8 cellular contexts compared by ENCODE assay signal in genomic region chr22:36757608-36758220, GRCh38. TPM values are rescaled to one million over a fixed set of nuclear protein-coding genes. Genes with fewer than 3 reads are reported as not detected.
A peak's percentile ranks its signal among the peaks of the same experiment; 100 is the strongest.
DNase-seq lines count a peak whose midpoint lies in the region; ATAC-seq, FAIRE-seq and TF ChIP-seq lines count a peak whose summit lies in the region.

No MANE protein-coding gene starts in this region.

- peak; percentile 42 for FAIRE-seq in urothelium cell line (lab: Jason Lieb, UNC)

- H3K27me3 ChIP-seq in prostate gland (replicated peaks; ENCODE audit: insufficient read depth), result peaks cover 3% of the 10 kb centered on the region

- H3K36me3 ChIP-seq in prostate gland, result no peaks in the 10 kb centered on the region

- H3K4me1 ChIP-seq in prostate gland (replicated peaks), result no peaks in the 10 kb centered on the region

- ATAC-seq in HG02870 (IDR thresholded peaks at IDR 0.05; ENCODE audit: unreplicated experiment), result no peak

- H3K9me3 ChIP-seq in prostate gland, result no peaks in the 10 kb centered on the region

- intact Hi-C loops in head of caudate nucleus (cut with DNase I), result no loop called here
- intact Hi-C loops in prostate gland (cut with DNase I), result no loop called here

- H3K4me3 ChIP-seq in prostate gland, result no peak overlapping the region

- TF ChIP-seq POLR2A in prostate gland (IDR thresholded peaks at IDR 0.05), result no peak

- peak; percentile 49 to 76 (median 60) for TF ChIP-seq CTCF in prostate gland (IDR thresholded peaks at IDR 0.05)

- 62% methylated on average over 19 of the region's 19 CpGs for WGBS in prostate gland

- DNase-seq in COLO829 (ENCODE audit: low spot score) (peak; percentile 56), HuH-7 (ENCODE audit: low spot score) (peak; percentile 83), SK-MEL-5 (ENCODE audit: low read depth, low spot score) (peak; percentile 86), head of caudate nucleus (peak; percentile 60 to 92 (median 83)), prostate gland (ENCODE audit: low spot score) (peak; percentile 72), urothelium cell line (ENCODE audit: low spot score) (peak; percentile 81)
- DNase-seq in activated naive CD4-positive, alpha-beta T cell (lab: John Stamatoyannopoulos, UW), result peak; percentile 30 to 66 (median 54)

- in situ Hi-C loops in SK-MEL-5 (cut with HindIII; ENCODE audit: low pct_unique_long_range_greater_than_20kb, low sequenced_read_pairs), result no loop called here

- no peak overlapping the region for H3K27ac ChIP-seq in prostate gland

RNA-seq across cellular contexts. Expression of gene IFT27, which starts 18.2 kb away (rescaled TPM):
- total RNA-seq in SK-MEL-5 (2014; rRNA removed; shearing (Covaris generic)), result 18.9 and 20.2 TPM in 2 replicates
- 12.9 TPM in 2 replicates for polyA plus RNA-seq in SK-MEL-5 (2015; cell fraction: cytosol; rRNA removed)
- polyA plus RNA-seq in SK-MEL-5 (2015; cell fraction: nucleus; rRNA removed), result 66.3 and 69.4 TPM in 2 replicates
- total RNA-seq in prostate gland, result 10 to 100 TPM; 16.5 to 26.4 TPM

RNA-seq across cellular contexts. Expression of gene CACNG2, which starts 54.2 kb away (rescaled TPM):
- not detected in 2 replicates for total RNA-seq in SK-MEL-5 (2014; rRNA removed; shearing (Covaris generic))
- not detected in 2 replicates for polyA plus RNA-seq in SK-MEL-5 (2015; cell fraction: cytosol; rRNA removed)
- not detected in 2 replicates for polyA plus RNA-seq in SK-MEL-5 (2015; cell fraction: nucleus; rRNA removed)
- not detected for total RNA-seq in prostate gland

RNA-seq across cellular contexts. Expression of gene PVALB, which starts 59.1 kb away (rescaled TPM):
- not detected in 2 replicates for total RNA-seq in SK-MEL-5 (2014; rRNA removed; shearing (Covaris generic))
- polyA plus RNA-seq in SK-MEL-5 (2015; cell fraction: cytosol; rRNA removed), result 0.96 TPM in 1 of 2 replicates, not detected in the other
- not detected in 2 replicates for polyA plus RNA-seq in SK-MEL-5 (2015; cell fraction: nucleus; rRNA removed)
- 1 to 10 TPM in 1 of 2 donors, not detected in 1; 3.1 TPM for total RNA-seq in prostate gland
